ENCODE assay signal across 25 cellular contexts in the genomic region with DNA sequence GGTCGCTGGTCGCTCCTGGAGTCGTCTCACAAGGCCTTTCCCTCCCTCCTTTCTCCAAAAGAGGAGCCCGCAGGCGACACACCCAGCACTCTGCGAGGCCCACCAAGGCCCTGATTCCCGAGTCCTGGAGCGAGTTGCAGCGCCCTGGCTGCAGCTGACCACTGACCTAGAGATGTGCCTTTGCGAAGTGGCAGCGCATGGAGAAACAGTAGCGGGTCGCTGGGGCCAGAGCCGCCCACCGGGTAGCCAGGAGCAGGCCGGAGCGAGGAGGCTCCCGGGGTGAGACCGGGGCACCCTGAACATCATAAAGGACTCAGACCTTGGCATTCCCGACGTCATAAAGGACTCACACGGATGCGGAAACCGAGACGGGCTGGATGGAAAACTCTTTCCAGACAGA.
"Had no signal": no experiment of that assay in that cellular context is flagged by ENCODE, and none has a peak within 500 bp of the region (broad histone marks: within the 10 kb centered on the region; RNA-seq: fewer than 3 reads in every experiment).

No MANE protein-coding gene starts in this region.

- FAIRE-seq: TTC549 had no signal

- H3K9me3 Mint-ChIP-seq: activated CD4-positive, alpha-beta memory T cell treated with anti-CD3 and anti-CD28 coated beads, Interleukin-2, amount 10 ng/mL, durations not matched to agents 7 days and 5 days; activated naive CD4-positive, alpha-beta T cell treated with anti-CD3 and anti-CD28 coated beads, Interleukin-2, amount 10 ng/mL, durations not matched to agents 7 days and 5 days; activated naive CD8-positive, alpha-beta T cell treated with anti-CD3 and anti-CD28 coated beads for 36 hours; activated T-cell treated with anti-CD3 and anti-CD28 coated beads, Interleukin-2, amount 50 U/mL, for 72 hours; activated T-helper 2 cell treated with anti-CD3 and anti-CD28 coated beads, Interferon-gamma antibody, Interleukin-2, Interleukin-4, amounts not matched to agents 10 μg/mL and 5 μg/mL and 100 μg/mL, durations not matched to agents 14 hours and 24 hours and 36 hours; T-cell had no signal

- H3K4me3 Mint-ChIP-seq: activated CD4-positive, alpha-beta memory T cell treated with anti-CD3 and anti-CD28 coated beads, Interleukin-2, amount 10 ng/mL, durations not matched to agents 7 days and 5 days; activated CD4-positive, alpha-beta T cell treated with anti-CD3 and anti-CD28 coated beads for 36 hours; activated naive CD4-positive, alpha-beta T cell treated with anti-CD3 and anti-CD28 coated beads, Interleukin-2, amount 10 ng/mL, durations not matched to agents 7 days and 5 days; activated naive CD8-positive, alpha-beta T cell treated with anti-CD3 and anti-CD28 coated beads for 36 hours; activated T-cell treated with anti-CD3 and anti-CD28 coated beads, Interleukin-2, amount 50 U/mL, for 72 hours; T-cell had no signal

- H3K36me3 ChIP-seq: brain microvascular endothelial cell, cardiac muscle cell had no signal

- H3K4me3 ChIP-seq: cardiac muscle cell, SK-N-MC had no signal

- H3K27ac Mint-ChIP-seq: activated CD4-positive, alpha-beta memory T cell treated with anti-CD3 and anti-CD28 coated beads, Interleukin-2, amount 10 ng/mL, durations not matched to agents 7 days and 5 days; activated CD4-positive, alpha-beta T cell treated with anti-CD3 and anti-CD28 coated beads for 36 hours; activated naive CD4-positive, alpha-beta T cell treated with anti-CD3 and anti-CD28 coated beads, Interleukin-2, amount 10 ng/mL, durations not matched to agents 7 days and 5 days; activated naive CD8-positive, alpha-beta T cell treated with anti-CD3 and anti-CD28 coated beads for 36 hours; activated T-cell treated with anti-CD3 and anti-CD28 coated beads, Interleukin-2, amount 50 U/mL, for 72 hours; activated T-helper 2 cell treated with anti-CD3 and anti-CD28 coated beads, Interferon-gamma antibody, Interleukin-2, Interleukin-4, amounts not matched to agents 10 μg/mL and 5 μg/mL and 100 μg/mL, durations not matched to agents 14 hours and 24 hours and 36 hours; T-cell had no signal

- H3K27ac ChIP-seq: brain microvascular endothelial cell, cardiac muscle cell, SK-N-MC had no signal

- H3K27me3 ChIP-seq: cardiac muscle cell had no signal

- H3K36me3 Mint-ChIP-seq: activated naive CD4-positive, alpha-beta T cell treated with anti-CD3 and anti-CD28 coated beads, Interleukin-2, amount 10 ng/mL, durations not matched to agents 7 days and 5 days; activated naive CD8-positive, alpha-beta T cell treated with anti-CD3 and anti-CD28 coated beads for 36 hours; T-cell had no signal

- DNase-seq: activated CD4-positive, alpha-beta memory T cell treated with anti-CD3 and anti-CD28 coated beads, Interleukin-2, amount 10 ng/mL, durations not matched to agents 7 days and 5 days; activated CD4-positive, alpha-beta T cell treated with anti-CD3 and anti-CD28 coated beads for 36 hours; activated CD4-positive, alpha-beta T cell treated with anti-CD3 and anti-CD28 coated beads, Interleukin-2, amount 50 U/mL, for 1 hour; activated CD4-positive, CD25-positive, alpha-beta regulatory T cell; activated gamma-delta T cell treated with Interleukin-2 at 50 U/mL for 16 hours; activated naive CD4-positive, alpha-beta T cell treated with anti-CD3 and anti-CD28 coated beads, Interleukin-2, amount 10 ng/mL, durations not matched to agents 7 days and 5 days; activated naive CD8-positive, alpha-beta T cell treated with anti-CD3 and anti-CD28 coated beads for 36 hours; activated T-cell treated with anti-CD3 and anti-CD28 coated beads for 4 hours; activated T-cell treated with anti-CD3 and anti-CD28 coated beads, Interleukin-2, amount 50 U/mL, for 72 hours; brain microvascular endothelial cell; NCI-H1092; NCI-H1417; NCI-H1930; NCI-H2171; NCI-H226; NCI-H510A; NCI-H526 treated with DMSO at 0.1 percent for 48 hours; T-cell; T-helper 2 cell; T1000 had no signal

- ATAC-seq: activated CD4-positive, alpha-beta T cell treated with anti-CD3 and anti-CD28 coated beads for 36 hours; activated T-cell treated with anti-CD3 and anti-CD28 coated beads, Interleukin-2, amount 50 U/mL, for 72 hours; Right ventricle myocardium inferior; T-cell had no signal
